In genomic region chr17:20284018-20284417, GRCh38 we compare ENCODE assay signal across 26 cellular contexts.
DNase-seq lines count a peak whose midpoint lies in the region; ATAC-seq, FAIRE-seq and TF ChIP-seq lines count a peak whose summit lies in the region.
"Had no signal": no experiment of that assay in that cellular context is flagged by ENCODE, and none has a peak within 500 bp of the region (broad histone marks: within the 10 kb centered on the region; RNA-seq: fewer than 3 reads in every experiment).

No MANE protein-coding gene starts in this region.

- WGBS in esophagus squamous epithelium, 2 donors = 79 to 81% methylated on average over 3 of the region's 3 CpGs

- H3K27ac ChIP-seq in dorsolateral prefrontal cortex (peak overlapping the region in 49 of 59 donors; percentile 1 to 77 (median 53)), esophagus squamous epithelium (no peak overlapping the region)
- H3K27ac ChIP-seq: colonic mucosa, psoas muscle, stomach had no signal

- no peaks in the 10 kb centered on the region for H3K36me3 ChIP-seq in esophagus squamous epithelium
- H3K36me3 ChIP-seq: colonic mucosa had no signal

- H3K9me3 Mint-ChIP-seq in mesothelial cell of epicardium = peaks cover 6% of the 10 kb centered on the region
- H3K9me3 Mint-ChIP-seq: natural killer cell treated with Interleukin-12 subunit alpha and Interleukin-12 subunit beta and Interleukin-15 and Interleukin-18, amount 100 ng/mL, for 72 hours had no signal

- ATAC-seq in GM18870 (IDR thresholded peaks at IDR 0.05; ENCODE audit: unreplicated experiment) = no peak
- ATAC-seq: natural killer cell treated with Interleukin-12 subunit alpha and Interleukin-12 subunit beta and Interleukin-15 and Interleukin-18, amount 100 ng/mL, for 72 hours; psoas muscle; SK-N-SH treated with all-trans-retinoic acid at 6 μM for 48 hours had no signal

- H3K9me3 ChIP-seq in esophagus squamous epithelium = no peaks in the 10 kb centered on the region
- H3K9me3 ChIP-seq: colonic mucosa, psoas muscle, stomach had no signal

- no peak for TF ChIP-seq POLR2A in esophagus squamous epithelium (IDR thresholded peaks at IDR 0.05)

- FAIRE-seq in RCC 7860 (lab: Jason Lieb, UNC) = peak; percentile 12
- FAIRE-seq: A204.1, astrocyte, frontal cortex had no signal

- in situ Hi-C loops in ACHN (cut with HindIII; ENCODE audit: low pct_ligation_motif_present, low pct_unique_long_range_greater_than_20kb, low sequenced_read_pairs) = no loop called here

- no peaks in the 10 kb centered on the region for H3K27me3 Mint-ChIP-seq in mesothelial cell of epicardium (ENCODE audit: low read depth)
- H3K27me3 Mint-ChIP-seq: memory B cell; natural killer cell treated with Interleukin-12 subunit alpha and Interleukin-12 subunit beta and Interleukin-15 and Interleukin-18, amount 100 ng/mL, for 72 hours had no signal

- H3K4me1 ChIP-seq in esophagus squamous epithelium = no peaks in the 10 kb centered on the region
- H3K4me1 ChIP-seq: colonic mucosa, psoas muscle had no signal

- H3K27me3 ChIP-seq in dorsolateral prefrontal cortex (no peaks in the 10 kb centered on the region), esophagus squamous epithelium (no peaks in the 10 kb centered on the region)
- H3K27me3 ChIP-seq: colonic mucosa, stomach had no signal

- peak overlapping the region; percentile 94 for H3K27ac Mint-ChIP-seq in mesothelial cell of epicardium
- H3K27ac Mint-ChIP-seq: activated naive CD4-positive, alpha-beta T cell treated with anti-CD3 and anti-CD28 coated beads, Interleukin-2, amount 10 ng/mL, durations not matched to agents 7 days and 5 days; memory B cell; natural killer cell treated with Interleukin-12 subunit alpha and Interleukin-12 subunit beta and Interleukin-15 and Interleukin-18, amount 100 ng/mL, for 72 hours had no signal

- peaks cover 15% of the 10 kb centered on the region for H3K4me1 Mint-ChIP-seq in mesothelial cell of epicardium
- H3K4me1 Mint-ChIP-seq: memory B cell had no signal

- intact Hi-C loops in dorsolateral prefrontal cortex (cut with DNase I) (no loop called here), esophagus squamous epithelium (cut with DNase I) (no loop called here)

- no peak overlapping the region for H3K4me3 Mint-ChIP-seq in mesothelial cell of epicardium
- H3K4me3 Mint-ChIP-seq: activated naive CD4-positive, alpha-beta T cell treated with anti-CD3 and anti-CD28 coated beads, Interleukin-2, amount 10 ng/mL, durations not matched to agents 7 days and 5 days; memory B cell; natural killer cell treated with Interleukin-12 subunit alpha and Interleukin-12 subunit beta and Interleukin-15 and Interleukin-18, amount 100 ng/mL, for 72 hours had no signal

- peaks cover 5% of the 10 kb centered on the region for H3K36me3 Mint-ChIP-seq in mesothelial cell of epicardium
- H3K36me3 Mint-ChIP-seq: natural killer cell treated with Interleukin-12 subunit alpha and Interleukin-12 subunit beta and Interleukin-15 and Interleukin-18, amount 100 ng/mL, for 72 hours had no signal

- H3K4me3 ChIP-seq in dorsolateral prefrontal cortex = no peak overlapping the region
- no peak overlapping the region for H3K4me3 ChIP-seq in esophagus squamous epithelium
- H3K4me3 ChIP-seq: colonic mucosa, psoas muscle, stomach had no signal

- DNase-seq in ACHN (peak; percentile 24), RCC 7860 (ENCODE audit: low spot score) (no peak), dorsolateral prefrontal cortex (no peak), mesothelial cell of epicardium (ENCODE audit: low spot score in 2 of 2, unreplicated experiment in 2 of 2) (no peak), T-helper 1 cell (no peak), esophagus squamous epithelium (lab: John Stamatoyannopoulos, UW) (no peak)
- no peak for DNase-seq in stimulated activated CD4-positive, alpha-beta T cell treated with anti-CD3 and anti-CD28 coated beads, Interleukin-1b, Interleukin-23, amount 100 ng/mL, for 48 hours
- DNase-seq: activated CD4-positive, alpha-beta T cell treated with anti-CD3 and anti-CD28 coated beads for 1 hour; activated naive CD4-positive, alpha-beta T cell treated with anti-CD3 and anti-CD28 coated beads, Interleukin-2, amount 10 ng/mL, durations not matched to agents 7 days and 5 days; activated T-cell treated with anti-CD3 and anti-CD28 coated beads, Interleukin-2, amount 50 U/mL, for 48 hours; C1 segment of cervical spinal cord; colonic mucosa; kidney glomerular epithelial cell; NCI-H1092; NCI-H446 treated with DMSO at 0.1 percent for 48 hours; psoas muscle; RPMI8226; stimulated activated CD4-positive, alpha-beta T cell treated with anti-CD3 and anti-CD28 coated beads, Interleukin-4, amount 100 ng/mL, for 4 hours; stomach had no signal

- TF ChIP-seq CTCF in dorsolateral prefrontal cortex (IDR thresholded peaks at IDR 0.05 in 54 of 56, conservative IDR thresholded peaks at IDR 0.05 in 2 of 56; ENCODE audit: low read depth in 1 of 56, partially characterized antibody in 56 of 56) (no peak), mesothelial cell of epicardium (IDR thresholded peaks at IDR 0.05; ENCODE audit: unreplicated experiment) (no peak), esophagus squamous epithelium (IDR thresholded peaks at IDR 0.05) (no peak)

Comparison
In these comparisons a context has a peak if more than half of its experiments do, and no peak if none do; other contexts are left out.
1. H3K27ac ChIP-seq: peak in dorsolateral prefrontal cortex (49 of 59); none in esophagus squamous epithelium (0 of 4).